In genomic region chr11:74175923-74176322, GRCh38 we compare ENCODE assay signal across 30 cellular contexts.
"Had no signal": no experiment of that assay in that cellular context is flagged by ENCODE, and none has a peak within 500 bp of the region (broad histone marks: within the 10 kb centered on the region; RNA-seq: fewer than 3 reads in every experiment).

No MANE protein-coding gene starts in this region.

- ATAC-seq: activated CD4-positive, CD25-positive, alpha-beta regulatory T cell treated with anti-CD3 and anti-CD28 coated beads, Interleukin-2, amount 50 U/mL, for 24 hours; activated CD8-positive, alpha-beta T cell treated with anti-CD3 and anti-CD28 coated beads for 36 hours; activated naive CD8-positive, alpha-beta T cell treated with anti-CD3 and anti-CD28 coated beads, Interleukin-2, amount 50 U/mL, for 24 hours; body of pancreas; esophagus mucosa had no signal

- H3K27me3 ChIP-seq: adrenal gland, body of pancreas, colonic mucosa had no signal

- DNase-seq: activated B cell treated with CpG ODN at 0.5 μM for 24 hours; activated CD4-positive, alpha-beta T cell treated with anti-CD3 and anti-CD28 coated beads for 48 hours; activated CD4-positive, alpha-beta T cell treated with anti-CD3 and anti-CD28 coated beads, Interleukin-2, amount 50 U/mL, for 1 hour; activated CD4-positive, alpha-beta T cell treated with anti-CD3 and anti-CD28 coated beads, Interleukin-2, amount 50 U/mL, for 48 hours; activated CD8-positive, alpha-beta memory T cell treated with anti-CD3 and anti-CD28 coated beads for 24 hours; activated CD8-positive, alpha-beta T cell treated with anti-CD3 and anti-CD28 coated beads for 36 hours; activated effector memory CD4-positive, alpha-beta T cell treated with anti-CD3 and anti-CD28 coated beads, Interleukin-2, amount 50 U/mL, for 16 hours; activated naive CD4-positive, alpha-beta T cell treated with anti-CD3 and anti-CD28 coated beads for 36 hours; activated naive CD8-positive, alpha-beta T cell treated with anti-CD3 and anti-CD28 coated beads for 36 hours; activated naive CD8-positive, alpha-beta T cell treated with anti-CD3 and anti-CD28 coated beads, Interleukin-2, amount 50 U/mL, for 24 hours; activated T-cell treated with anti-CD3 and anti-CD28 coated beads, Interleukin-2, amount 50 U/mL, for 48 hours; adrenal gland; amygdala; aorta; body of pancreas; caudate nucleus; cerebellar nuclear complex; colonic mucosa; effector CD8-positive, alpha-beta T cell; foreskin fibroblast; head of caudate nucleus; hypothalamus; T-helper 9 cell; WERI-Rb-1 had no signal

- H3K27ac ChIP-seq: adrenal gland, body of pancreas, colonic mucosa, epithelial cell of prostate, WERI-Rb-1 had no signal

- FAIRE-seq: endometrium, endothelial cell of umbilical vein, frontal cortex had no signal

- H3K36me3 ChIP-seq: adrenal gland, colonic mucosa had no signal

- H3K4me3 ChIP-seq: adrenal gland, body of pancreas, colonic mucosa had no signal

- H3K9me3 ChIP-seq: adrenal gland, body of pancreas, colonic mucosa had no signal
